ENCODE assay signal across 23 cellular contexts in genomic region chr11:44840085-44840478, GRCh38.
"Had no signal": no experiment of that assay in that cellular context is flagged by ENCODE, and none has a peak within 500 bp of the region (broad histone marks: within the 10 kb centered on the region; RNA-seq: fewer than 3 reads in every experiment).

No MANE protein-coding gene starts in this region.

- H3K4me3 Mint-ChIP-seq: activated CD4-positive, alpha-beta memory T cell treated with anti-CD3 and anti-CD28 coated beads, Interleukin-2, amount 10 ng/mL, durations not matched to agents 7 days and 5 days; activated naive CD4-positive, alpha-beta T cell treated with anti-CD3 and anti-CD28 coated beads for 36 hours; activated naive CD8-positive, alpha-beta T cell treated with anti-CD3 and anti-CD28 coated beads, Interleukin-2, amount 10 ng/mL, durations not matched to agents 7 days and 5 days; activated T-cell treated with anti-CD3 and anti-CD28 coated beads, Interleukin-2, amount 50 U/mL, for 72 hours; effector memory CD8-positive, alpha-beta T cell; memory B cell; T-helper 17 cell had no signal

- H3K27me3 ChIP-seq: colonic mucosa, spleen had no signal

- H3K4me3 ChIP-seq: colonic mucosa, dorsolateral prefrontal cortex, esophagus squamous epithelium, gastrocnemius medialis, mucosa of descending colon, prostate gland, spleen had no signal

- H3K27me3 Mint-ChIP-seq: effector memory CD8-positive, alpha-beta T cell; T-helper 17 cell had no signal

- H3K36me3 ChIP-seq: colonic mucosa, esophagus squamous epithelium, gastrocnemius medialis, prostate gland, spleen had no signal

- H3K9me3 ChIP-seq: colonic mucosa, esophagus squamous epithelium, gastrocnemius medialis, mucosa of descending colon, prostate gland had no signal

- DNase-seq: activated CD4-positive, alpha-beta memory T cell treated with anti-CD3 and anti-CD28 coated beads, Interleukin-2, amount 10 ng/mL, durations not matched to agents 7 days and 5 days; activated CD4-positive, alpha-beta T cell treated with anti-CD3 and anti-CD28 coated beads for 48 hours; activated effector memory CD4-positive, alpha-beta T cell treated with Interleukin-2 at 50 U/mL for 16 hours; activated naive CD4-positive, alpha-beta T cell treated with anti-CD3 and anti-CD28 coated beads for 36 hours; activated naive CD8-positive, alpha-beta T cell treated with anti-CD3 and anti-CD28 coated beads, Interleukin-2, amount 10 ng/mL, durations not matched to agents 7 days and 5 days; activated T-cell treated with anti-CD3 and anti-CD28 coated beads, Interleukin-2, amount 50 U/mL, for 72 hours; amniotic stem cell; colonic mucosa; effector memory CD8-positive, alpha-beta T cell; esophagus squamous epithelium; gastrocnemius medialis; head of caudate nucleus; hypothalamus; left cardiac atrium; mucosa of descending colon; spleen; stimulated activated CD4-positive, alpha-beta T cell treated with anti-CD3 and anti-CD28 coated beads, Interleukin-4, amount 100 ng/mL, for 24 hours; stimulated activated naive CD4-positive, alpha-beta T cell treated with Interleukin-2 at 50 U/mL for 16 hours; T-helper 17 cell had no signal

- H3K27ac ChIP-seq: colonic mucosa, dorsolateral prefrontal cortex, esophagus squamous epithelium, gastrocnemius medialis, prostate gland, spleen had no signal

- H3K4me1 Mint-ChIP-seq: activated CD4-positive, alpha-beta memory T cell treated with anti-CD3 and anti-CD28 coated beads, Interleukin-2, amount 10 ng/mL, durations not matched to agents 7 days and 5 days; activated naive CD8-positive, alpha-beta T cell treated with anti-CD3 and anti-CD28 coated beads, Interleukin-2, amount 10 ng/mL, durations not matched to agents 7 days and 5 days; memory B cell had no signal

- H3K4me1 ChIP-seq: colonic mucosa, gastrocnemius medialis, prostate gland had no signal

- H3K27ac Mint-ChIP-seq: activated CD4-positive, alpha-beta memory T cell treated with anti-CD3 and anti-CD28 coated beads, Interleukin-2, amount 10 ng/mL, durations not matched to agents 7 days and 5 days; activated naive CD4-positive, alpha-beta T cell treated with anti-CD3 and anti-CD28 coated beads for 36 hours; activated naive CD8-positive, alpha-beta T cell treated with anti-CD3 and anti-CD28 coated beads, Interleukin-2, amount 10 ng/mL, durations not matched to agents 7 days and 5 days; activated T-cell treated with anti-CD3 and anti-CD28 coated beads, Interleukin-2, amount 50 U/mL, for 72 hours; effector memory CD8-positive, alpha-beta T cell; memory B cell; T-helper 17 cell had no signal

- FAIRE-seq: bronchial epithelial cell had no signal
